In the genomic region with DNA sequence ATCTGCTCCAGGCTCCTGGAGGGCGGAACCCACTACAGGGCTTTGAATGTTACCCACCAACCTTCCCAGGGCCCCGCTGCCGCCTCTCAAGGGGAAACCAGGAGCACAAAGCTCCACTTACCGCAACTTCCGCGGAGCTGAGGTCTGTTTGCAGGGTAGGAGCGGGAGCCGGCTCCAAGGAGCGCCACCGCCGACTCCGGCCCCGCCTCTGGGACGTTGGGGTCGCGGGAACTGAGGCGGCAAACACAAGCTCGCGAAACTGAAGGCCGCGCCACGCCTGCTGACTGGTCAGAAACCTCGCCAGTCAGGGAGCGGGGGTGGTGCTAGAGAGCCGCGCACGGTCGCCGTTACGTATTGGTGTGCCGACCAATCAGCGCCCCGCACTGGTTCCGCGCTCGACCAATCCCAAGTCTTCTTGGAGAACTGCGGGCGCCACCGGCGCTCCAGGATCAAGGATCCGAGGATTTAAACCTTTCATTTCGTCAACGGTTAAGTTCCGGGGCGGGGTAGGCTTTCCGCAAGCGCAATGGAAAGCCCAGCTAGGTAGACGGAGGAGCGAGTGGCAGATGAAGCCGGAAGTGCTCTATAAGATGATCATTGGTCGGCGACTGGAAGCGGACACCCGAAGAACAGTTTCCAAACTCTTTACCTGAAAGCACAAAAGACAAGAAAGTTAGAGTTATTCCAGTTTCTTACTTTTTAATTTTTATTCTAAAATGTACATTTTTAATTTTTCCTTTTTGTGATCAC, we compare ENCODE assay signal across 8 cellular contexts. TPM values are rescaled to one million over a fixed set of nuclear protein-coding genes. Genes with fewer than 3 reads are reported as not detected.
DNase-seq lines count a peak whose midpoint lies in the region; ATAC-seq, FAIRE-seq and TF ChIP-seq lines count a peak whose summit lies in the region.

A gene (minus strand): TSS at position 233 of the 750 bp plus-strand sequence. CDS start 3,828 bp downstream, outside the sequence.

- H3K27me3 Mint-ChIP-seq in chondrocyte (ENCODE audit: low read depth) = no peaks in the 10 kb centered on the region

- peak within 1 kb of the TSS; percentile 87 for H3K27ac ChIP-seq in keratinocyte (ENCODE audit: control insufficient read depth, insufficient read depth, low read length)

- dilution Hi-C loops in keratinocyte (cut with MboI; ENCODE audit: extremely low pct_ligation_motif_present, low sequenced_read_pairs) = no loop called here

- no peaks in the 10 kb centered on the region for H3K9me1 ChIP-seq in keratinocyte (ENCODE audit: control insufficient read depth, extremely low read depth, insufficient read depth, low read length)

- peak; percentile 92 for ATAC-seq in GM19043 (IDR thresholded peaks at IDR 0.05; ENCODE audit: low read depth, unreplicated experiment)
- ATAC-seq in HG03378 (IDR thresholded peaks at IDR 0.05; ENCODE audit: unreplicated experiment) = peak; percentile 91

- no peaks in the 10 kb centered on the region for H3K36me3 Mint-ChIP-seq in chondrocyte (ENCODE audit: low read depth)

- FAIRE-seq in keratinocyte (lab: Jason Lieb, UNC) = peak; percentile 75

- peaks cover 1 to 8% of the 10 kb centered on the region in 2 experiments for H3K36me3 ChIP-seq in keratinocyte (ENCODE audit: control insufficient read depth in 2 of 2, extremely low read depth in 1 of 2, insufficient read depth in 2 of 2, low read length in 2 of 2)

- peaks cover 5% of the 10 kb centered on the region for H3K4me1 ChIP-seq in keratinocyte (ENCODE audit: control insufficient read depth, extremely low read depth, insufficient read depth, low read length)

- H3K9ac ChIP-seq in keratinocyte (ENCODE audit: control insufficient read depth, extremely low read depth, insufficient read depth, low read length) = peak within 1 kb of the TSS; percentile 85

- no peaks in the 10 kb centered on the region for H3K9me3 ChIP-seq in keratinocyte (ENCODE audit: control insufficient read depth, low read depth, low read length)

- peaks cover 22% of the 10 kb centered on the region for H3K4me1 Mint-ChIP-seq in chondrocyte (ENCODE audit: low read depth)

- H3K27ac Mint-ChIP-seq in chondrocyte (ENCODE audit: unreplicated experiment) = peak within 1 kb of the TSS; percentile 90

- peak within 1 kb of the TSS; percentile 82 for H2AFZ ChIP-seq in keratinocyte (ENCODE audit: control insufficient read depth, low read length)

- no peaks in the 10 kb centered on the region for H3K9me3 Mint-ChIP-seq in chondrocyte (ENCODE audit: low read depth)

- H3K4me3 ChIP-seq in AG10803 (ENCODE audit: low read length) = peak within 1 kb of the TSS; percentile 92
- H3K4me3 ChIP-seq in keratinocyte (ENCODE audit: control insufficient read depth in 2 of 3, extremely low read depth in 1 of 3, insufficient read depth in 2 of 3, low read depth in 1 of 3, low read length in 3 of 3) = peak within 1 kb of the TSS; percentile 73 to 81 (median 81)

- DNase-seq in AG10803 (ENCODE audit: low read depth) (peak; percentile 99), NCI-H460 (ENCODE audit: extremely low read depth, low read depth) (peak; percentile 97), chondrocyte (ENCODE audit: low spot score) (peak; percentile 100), keratinocyte (ENCODE audit: low read depth, low spot score) (peak; percentile 94)
- peak; percentile 94 for DNase-seq in activated CD4-positive, CD25-positive, alpha-beta regulatory T cell treated with anti-CD3 and anti-CD28 coated beads, Interleukin-2, amount 50 U/mL, for 72 hours
- DNase-seq in stimulated activated CD4-positive, alpha-beta T cell treated with anti-CD3 and anti-CD28 coated beads, Interleukin-15, amount 100 ng/mL, for 1 hour (ENCODE audit: low read depth in 1 of 2, low spot score in 1 of 2) = peak; percentile 90 to 91

- H3K4me3 Mint-ChIP-seq in chondrocyte (ENCODE audit: unreplicated experiment) = peak within 1 kb of the TSS; percentile 91

- peaks cover 41% of the 10 kb centered on the region for H3K79me2 ChIP-seq in keratinocyte (ENCODE audit: control insufficient read depth, insufficient read depth, low read length)

- H3K27me3 ChIP-seq in keratinocyte (ENCODE audit: control insufficient read depth, extremely low read depth, insufficient read depth, low read length) = no peaks in the 10 kb centered on the region

- H4K20me1 ChIP-seq in keratinocyte (ENCODE audit: control insufficient read depth, extremely low read depth, insufficient read depth, low read length) = no peaks in the 10 kb centered on the region

- H3K4me2 ChIP-seq in keratinocyte (ENCODE audit: control insufficient read depth, extremely low read depth, insufficient read depth, low read depth, low read length) = peak within 1 kb of the TSS; percentile 84

- no peak for TF ChIP-seq CTCF in AG10803 (conservative IDR thresholded peaks at IDR 0.05; ENCODE audit: low read length)
- TF ChIP-seq CTCF in chondrocyte (IDR thresholded peaks at IDR 0.05) = no peak
- no peak for TF ChIP-seq CTCF in keratinocyte (optimal IDR thresholded peaks at IDR 0.05 in 1 of 3, IDR thresholded peaks at IDR 0.05 in 1 of 3, conservative IDR thresholded peaks at IDR 0.05 in 1 of 3; ENCODE audit: extremely low read depth in 1 of 3, insufficient read depth in 2 of 3, low read length in 3 of 3)

RNA-seq across cellular contexts. Expression of the gene that starts here (rescaled TPM):
- 20.4 and 21.7 TPM in 2 replicates for total RNA-seq in NCI-H460 (2014; rRNA removed; shearing (Covaris generic))
- polyA plus RNA-seq in NCI-H460 (2014; cell fraction: nucleus; rRNA removed) = 10.1 and 17.7 TPM in 2 replicates
- total RNA-seq in chondrocyte = 5.0 to 6.9 TPM (median 5.2 TPM) in 3 replicates
- 3.8 to 10.5 TPM (median 9.4 TPM) in 3 replicates for polyA plus RNA-seq in keratinocyte
- polyA plus RNA-seq in keratinocyte (2011; ENCODE audit: low read depth) = 0.42 TPM
- polyA plus RNA-seq in keratinocyte (2011; cell fraction: cytosol; rRNA removed) = 2.2 and 4.6 TPM in 2 replicates
- 5.5 and 6.1 TPM in 2 replicates for polyA plus RNA-seq in keratinocyte (2011; cell fraction: nucleus; rRNA removed)
- polyA plus RNA-seq in keratinocyte (2012; ENCODE audit: low replicate concordance) = 0.52 and 5.6 TPM in 2 replicates
- polyA minus RNA-seq in keratinocyte = 4.4 to 36.4 TPM (median 7.5 TPM) in 3 replicates
- polyA minus RNA-seq in keratinocyte (2011; cell fraction: cytosol; rRNA and poly(A)+ RNA removed) = 6.3 TPM
- 4.1 and 8.1 TPM in 2 replicates for polyA minus RNA-seq in keratinocyte (2011; cell fraction: nucleus; rRNA and poly(A)+ RNA removed)

Comparison
In these comparisons a context has a peak if more than half of its experiments do, and no peak if none do; other contexts are left out.
1. Peak in every context shown above with its lines: DNase-seq, ATAC-seq, H3K4me3 ChIP-seq and H3K27ac ChIP-seq.